19 cellular contexts compared by ENCODE assay signal in genomic region chr12:17357396-17357795, GRCh38.
DNase-seq lines count a peak whose midpoint lies in the region; ATAC-seq and TF ChIP-seq lines count a peak whose summit lies in the region.
"Had no signal": no experiment of that assay in that cellular context is flagged by ENCODE, and none has a peak within 500 bp of the region (broad histone marks: within the 10 kb centered on the region; RNA-seq: fewer than 3 reads in every experiment).

No MANE protein-coding gene starts in this region.

- H3K9me3 ChIP-seq in neuronal stem cell (replicated peaks in 1 of 2; ENCODE audit: control insufficient read depth in 2 of 2, insufficient read depth in 1 of 2, low read depth in 1 of 2, low read length in 2 of 2), result no peaks in the 10 kb centered on the region
- H3K9me3 ChIP-seq: BLaER1 treated with 17β-estradiol and CSF1 and Interleukin-3, amounts not matched to agents 10 nM and 100 nM had no signal

- no CpG with 5 or more reads among the region's 1 CpG for WGBS in neuronal stem cell (ENCODE audit: extremely low coverage in 2 of 2, insufficient read length in 2 of 2, insufficient replicate concordance in 1 of 2), 2 donors

- TF ChIP-seq RAD21 in Ishikawa (IDR thresholded peaks at IDR 0.05; ENCODE audit: low read depth), result no peak

- H2AK5ac ChIP-seq in neuronal stem cell (ENCODE audit: low read depth, low read length), result no peak overlapping the region

- no peaks in the 10 kb centered on the region for H3K79me1 ChIP-seq in neuronal stem cell (ENCODE audit: low read depth, low read length)

- POLR2A ChIA-PET in WTC11 (lab: Charles Lee), result interaction anchor here (0.7 kb wide), 1 partner anchor 232 kb away, joined by 4 read pairs; no protein-coding TSS in a partner anchor

- H3K4me3 ChIP-seq in neuronal stem cell (ENCODE audit: low read length in 2 of 2), result no peak overlapping the region
- H3K4me3 ChIP-seq: BLaER1 treated with 17β-estradiol and CSF1 and Interleukin-3, amounts not matched to agents 10 nM and 100 nM had no signal

- H3K4ac ChIP-seq in neuronal stem cell (ENCODE audit: low read length), result no peak overlapping the region

- no peaks in the 10 kb centered on the region for H3K36me3 Mint-ChIP-seq in WTC11
- H3K36me3 Mint-ChIP-seq: CD8-positive, alpha-beta T cell had no signal

- no peak overlapping the region for H2BK120ac ChIP-seq in neuronal stem cell (ENCODE audit: low read depth, low read length)

- no peak overlapping the region for H2BK5ac ChIP-seq in neuronal stem cell (ENCODE audit: low read length)

- H2BK12ac ChIP-seq in neuronal stem cell (ENCODE audit: low read length), result no peak overlapping the region

- no peak overlapping the region for H3K27ac Mint-ChIP-seq in WTC11
- H3K27ac Mint-ChIP-seq: B cell; CD8-positive, alpha-beta T cell; HFFc6 had no signal

- H3K4me1 Mint-ChIP-seq in WTC11, result peaks cover 27% of the 10 kb centered on the region
- H3K4me1 Mint-ChIP-seq: B cell had no signal

- H3K4me1 ChIP-seq in neuronal stem cell (ENCODE audit: control insufficient read depth in 2 of 2, insufficient read depth in 1 of 2, low read depth in 1 of 2, low read length in 2 of 2), result no peaks in the 10 kb centered on the region
- H3K4me1 ChIP-seq: BLaER1 treated with 17β-estradiol and CSF1 and Interleukin-3, amounts not matched to agents 10 nM and 100 nM had no signal

- H3K4me3 Mint-ChIP-seq in WTC11, result no peak overlapping the region
- H3K4me3 Mint-ChIP-seq: B cell; CD8-positive, alpha-beta T cell; HFFc6 had no signal

- no peak overlapping the region for H3K18ac ChIP-seq in neuronal stem cell (ENCODE audit: low read length)

- no peaks in the 10 kb centered on the region for H3K9me3 Mint-ChIP-seq in WTC11

- TF ChIP-seq CTCF in WTC11 (IDR thresholded peaks at IDR 0.05), result no peak

- no peaks in the 10 kb centered on the region for H3K36me3 ChIP-seq in neuronal stem cell (replicated peaks in 1 of 2; ENCODE audit: control insufficient read depth in 2 of 2, insufficient read depth in 2 of 2, low read length in 2 of 2)
- H3K36me3 ChIP-seq: BLaER1 treated with 17β-estradiol and CSF1 and Interleukin-3, amounts not matched to agents 10 nM and 100 nM had no signal

- no peak overlapping the region for H3K27ac ChIP-seq in neuronal stem cell (replicated peaks; ENCODE audit: low read length)
- H3K27ac ChIP-seq: BLaER1 treated with 17β-estradiol and CSF1 and Interleukin-3, amounts not matched to agents 10 nM and 100 nM; HL-60 had no signal

- H3K9ac ChIP-seq in neuronal stem cell (ENCODE audit: low read depth, low read length, poor library complexity), result no peak overlapping the region
- H3K9ac ChIP-seq: BLaER1 treated with 17β-estradiol and CSF1 and Interleukin-3, amounts not matched to agents 10 nM and 100 nM had no signal

- no peak overlapping the region for H3K4me2 ChIP-seq in neuronal stem cell (ENCODE audit: insufficient read depth, low read length, poor library complexity, severe bottlenecking)
- H3K4me2 ChIP-seq: BLaER1 treated with 17β-estradiol and CSF1 and Interleukin-3, amounts not matched to agents 10 nM and 100 nM had no signal

- no peak overlapping the region for H2BK15ac ChIP-seq in neuronal stem cell (ENCODE audit: low read length)

- peak overlapping the region; percentile 12 for H2AFZ ChIP-seq in neuronal stem cell (ENCODE audit: low read length)

- H3K27me3 Mint-ChIP-seq in WTC11 (ENCODE audit: low read depth), result peaks cover 48% of the 10 kb centered on the region
- H3K27me3 Mint-ChIP-seq: B cell had no signal

- H4K91ac ChIP-seq in neuronal stem cell (ENCODE audit: low read depth, low read length, poor library complexity), result no peak overlapping the region

- no peak overlapping the region for H3K23ac ChIP-seq in neuronal stem cell (ENCODE audit: low read depth, low read length, poor library complexity)

- no peaks in the 10 kb centered on the region for H3K27me3 ChIP-seq in neuronal stem cell (ENCODE audit: control insufficient read depth in 3 of 3, insufficient read depth in 3 of 3, low read depth in 1 of 3, low read length in 3 of 3)
- H3K27me3 ChIP-seq: BLaER1 treated with 17β-estradiol and CSF1 and Interleukin-3, amounts not matched to agents 10 nM and 100 nM had no signal

- no peak overlapping the region for H4K8ac ChIP-seq in neuronal stem cell (ENCODE audit: low read depth, low read length)

- CTCF ChIA-PET in WTC11 (lab: Charles Lee), result no interaction called here

- peak; percentile 44; the same call in 1 of the 2 replicates for ATAC-seq in WTC11
- ATAC-seq in GM19023 (IDR thresholded peaks at IDR 0.05; ENCODE audit: unreplicated experiment), result no peak
- ATAC-seq in GM21825 (IDR thresholded peaks at IDR 0.05; ENCODE audit: unreplicated experiment), result no peak
- ATAC-seq: CD8-positive, alpha-beta T cell had no signal

- TF ChIP-seq EP300 in Ishikawa (IDR thresholded peaks at IDR 0.05; ENCODE audit: borderline replicate concordance), result no peak; the same call in 1 of the 2 replicates

- H3K14ac ChIP-seq in neuronal stem cell (ENCODE audit: low read length), result no peak overlapping the region

- DNase-seq in WTC11 (ENCODE audit: low spot score), result no peak
- peak; percentile 19 for DNase-seq in iPS-NIHi11 (ENCODE audit: low spot score)
- DNase-seq in neuronal stem cell (ENCODE audit: low spot score), result no peak
- DNase-seq in GDM1 (lab: John Stamatoyannopoulos, UW), result no peak
- DNase-seq: Calu3; CD8-positive, alpha-beta T cell; DMS53; DND-41; EL; HCEC 1CT; HFFc6; IMR-90; KBM-7 had no signal

TF ChIP-seq in Ishikawa, 13 proteins besides CTCF, POLR2A, EP300 and RAD21 (continues in another document):
- TF ChIP-seq EGR1 (IDR thresholded peaks at IDR 0.05) (no peak), ZBTB7A (IDR thresholded peaks at IDR 0.05; ENCODE audit: low read depth) (no peak), TAF1 (IDR thresholded peaks at IDR 0.05; ENCODE audit: low read depth) (no peak), TEAD4 (IDR thresholded peaks at IDR 0.05) (0 out of 2 replicates have a peak, but pooled peaks have one; percentile 21), TCF12 (IDR thresholded peaks at IDR 0.05; ENCODE audit: low read depth) (no peak), NFIC (IDR thresholded peaks at IDR 0.05) (no peak), YY1 (IDR thresholded peaks at IDR 0.05; ENCODE audit: low read depth) (no peak), CEBPB (IDR thresholded peaks at IDR 0.05) (no peak), USF1 (IDR thresholded peaks at IDR 0.05) (peak; percentile 80), CREB1 (IDR thresholded peaks at IDR 0.05; ENCODE audit: low read depth) (no peak), MAX (IDR thresholded peaks at IDR 0.05) (no peak)

TF ChIP-seq in WTC11, 78 proteins besides CTCF, POLR2A, EP300 and RAD21:
- TF ChIP-seq USF2 (CRISPR knock-in tag; IDR thresholded peaks at IDR 0.05) (peak; percentile 59), ZNF425 (CRISPR knock-in tag; conservative IDR thresholded peaks at IDR 0.05) (no peak)
